Comparison of ENCODE assay signal across 17 cellular contexts in the genomic region with DNA sequence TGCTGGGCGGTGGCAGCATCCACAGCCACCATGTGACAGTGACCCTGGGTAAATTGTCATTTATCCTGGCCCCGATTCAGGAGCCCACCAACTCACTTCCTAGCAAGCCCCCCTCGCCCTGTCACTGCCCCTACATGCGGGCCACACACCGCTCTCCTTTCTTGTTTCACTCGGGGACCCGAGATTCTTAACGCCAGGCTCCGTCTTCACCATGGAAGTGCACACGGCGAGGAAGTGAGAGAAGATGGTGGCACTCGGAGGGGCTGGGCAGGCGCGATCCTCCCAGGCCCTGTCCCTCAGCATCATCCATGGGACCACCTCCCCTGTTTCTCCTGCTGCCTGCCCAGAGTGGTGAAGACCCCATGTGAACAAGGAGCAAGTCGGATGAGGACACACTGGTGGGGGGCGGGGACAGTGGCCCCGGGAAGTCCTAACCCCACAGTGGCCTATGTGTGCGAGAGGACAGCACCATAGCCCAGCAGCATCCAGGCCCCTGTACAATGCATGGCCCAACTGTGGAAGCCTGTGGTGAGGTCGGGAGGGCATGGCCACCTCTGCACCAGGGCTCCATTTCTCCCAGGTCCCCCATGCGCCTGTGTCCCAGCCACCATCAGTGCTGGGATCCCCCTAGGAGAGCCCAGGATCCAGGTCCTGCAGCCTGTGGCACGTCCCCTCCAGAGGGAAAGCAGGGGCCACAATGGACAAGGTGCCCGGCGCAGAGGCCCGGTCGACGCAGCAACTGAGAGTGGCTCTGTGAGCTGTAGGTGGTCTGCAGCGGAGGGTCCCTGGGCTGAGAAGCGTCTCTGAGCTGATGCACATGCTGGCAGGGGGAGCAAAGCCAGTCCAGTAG.
DNase-seq lines count a peak whose midpoint lies in the region; ATAC-seq, FAIRE-seq and TF ChIP-seq lines count a peak whose summit lies in the region.
"Had no signal": no experiment of that assay in that cellular context is flagged by ENCODE, and none has a peak within 500 bp of the region (broad histone marks: within the 10 kb centered on the region; RNA-seq: fewer than 3 reads in every experiment).

No MANE protein-coding gene starts in this region.

- TF ChIP-seq CTCF in natural killer cell (IDR thresholded peaks at IDR 0.05) (no peak), kidney (IDR thresholded peaks at IDR 0.05; ENCODE audit: borderline replicate concordance, extremely low read depth, insufficient read depth) (no peak)

- FAIRE-seq in kidney (lab: Jason Lieb, UNC), result no peak

- H3K36me3 ChIP-seq in kidney (ENCODE audit: control insufficient read depth in 1 of 2, insufficient read depth in 2 of 2, low read length in 2 of 2), result no peaks in the 10 kb centered on the region
- H3K36me3 ChIP-seq: BE2C had no signal

- peaks cover 5 to 8% of the 10 kb centered on the region in 2 donors for H3K4me1 Mint-ChIP-seq in natural killer cell treated with Interleukin-12 subunit alpha and Interleukin-12 subunit beta and Interleukin-15 and Interleukin-18, amount 100 ng/mL, for 72 hours (ENCODE audit: low read depth in 2 of 2)
- peaks cover 5 to 33% of the 10 kb centered on the region in 2 donors for H3K4me1 Mint-ChIP-seq in natural killer cell
- H3K4me1 Mint-ChIP-seq: IgD-negative memory B cell had no signal

- peak in 1 of 2 donors; percentile 21 for ATAC-seq in natural killer cell treated with Interleukin-12 subunit alpha and Interleukin-12 subunit beta and Interleukin-15 and Interleukin-18, amount 100 ng/mL, for 72 hours
- ATAC-seq in natural killer cell, result no peak
- ATAC-seq in sciatic nerve, result no peak
- ATAC-seq in GM21619 (IDR thresholded peaks at IDR 0.05; ENCODE audit: unreplicated experiment), result no peak
- ATAC-seq in HG02678 (IDR thresholded peaks at IDR 0.05; ENCODE audit: unreplicated experiment), result no peak
- ATAC-seq: CD8-positive, alpha-beta T cell; Panc1 had no signal

- no peaks in the 10 kb centered on the region for H3K4me1 ChIP-seq in kidney (ENCODE audit: control insufficient read depth in 1 of 2, insufficient read depth in 1 of 2, low read depth in 1 of 2, low read length in 2 of 2)
- H3K4me1 ChIP-seq: BE2C had no signal

- intact Hi-C loops in natural killer cell (cut with micrococcal nuclease), result no loop called here
- intact Hi-C loops in kidney (cut with DNase I), result no loop called here
- intact Hi-C loops in sciatic nerve (cut with DNase I), result no loop called here

- H3K9ac ChIP-seq in kidney (ENCODE audit: low read length in 2 of 2), result no peak overlapping the region

- no peaks in the 10 kb centered on the region for H3K9me3 ChIP-seq in kidney (ENCODE audit: control insufficient read depth in 1 of 2, low read length in 2 of 2)
- H3K9me3 ChIP-seq: BE2C had no signal

- H3K4me3 Mint-ChIP-seq in natural killer cell treated with Interleukin-12 subunit alpha and Interleukin-12 subunit beta and Interleukin-15 and Interleukin-18, amount 100 ng/mL, for 72 hours, result no peak overlapping the region
- no peak overlapping the region for H3K4me3 Mint-ChIP-seq in natural killer cell
- H3K4me3 Mint-ChIP-seq: CD8-positive, alpha-beta T cell; IgD-negative memory B cell had no signal

- H3K27me3 Mint-ChIP-seq in natural killer cell treated with Interleukin-12 subunit alpha and Interleukin-12 subunit beta and Interleukin-15 and Interleukin-18, amount 100 ng/mL, for 72 hours, result no peaks in the 10 kb centered on the region
- H3K27me3 Mint-ChIP-seq in natural killer cell (ENCODE audit: low read depth in 2 of 2), result no peaks in the 10 kb centered on the region
- H3K27me3 Mint-ChIP-seq: IgD-negative memory B cell had no signal

- no peak overlapping the region for H3K27ac Mint-ChIP-seq in natural killer cell treated with Interleukin-12 subunit alpha and Interleukin-12 subunit beta and Interleukin-15 and Interleukin-18, amount 100 ng/mL, for 72 hours
- no peak overlapping the region for H3K27ac Mint-ChIP-seq in natural killer cell
- H3K27ac Mint-ChIP-seq: CD8-positive, alpha-beta T cell; IgD-negative memory B cell had no signal

- DNase-seq in natural killer cell treated with Interleukin-12 subunit alpha and Interleukin-12 subunit beta and Interleukin-15 and Interleukin-18, amount 100 ng/mL, for 72 hours (ENCODE audit: low spot score), result peak; percentile 34
- DNase-seq in natural killer cell, result no peak
- peak; percentile 41 for DNase-seq in kidney
- peak; percentile 41 for DNase-seq in sciatic nerve (ENCODE audit: low spot score)
- no peak for DNase-seq in Kasumi-1 (lab: John Stamatoyannopoulos, UW)
- DNase-seq: BE2C; CD8-positive, alpha-beta T cell; MV-4-11; NCI-H1417 treated with DMSO at 0.1 percent for 48 hours; NCI-H2029; NCI-H2171 treated with DMSO at 0.1 percent for 48 hours; NCI-H774; SHP77 treated with DMSO at 0.1 percent for 48 hours had no signal

- no peaks in the 10 kb centered on the region for H3K9me3 Mint-ChIP-seq in natural killer cell treated with Interleukin-12 subunit alpha and Interleukin-12 subunit beta and Interleukin-15 and Interleukin-18, amount 100 ng/mL, for 72 hours
- no peaks in the 10 kb centered on the region for H3K9me3 Mint-ChIP-seq in natural killer cell

- H3K36me3 Mint-ChIP-seq in natural killer cell treated with Interleukin-12 subunit alpha and Interleukin-12 subunit beta and Interleukin-15 and Interleukin-18, amount 100 ng/mL, for 72 hours, result no peaks in the 10 kb centered on the region
- no peaks in the 10 kb centered on the region for H3K36me3 Mint-ChIP-seq in natural killer cell

- no peak overlapping the region for H3K4me3 ChIP-seq in kidney (ENCODE audit: low read length in 2 of 2)

- H3K27ac ChIP-seq in kidney (ENCODE audit: low read depth in 2 of 2, low read length in 2 of 2), result no peak overlapping the region

Comparison
In these comparisons a context has a peak if more than half of its experiments do, and no peak if none do; other contexts are left out.
1. DNase-seq: peak in natural killer cell treated with Interleukin-12 subunit alpha and Interleukin-12 subunit beta and Interleukin-15 and Interleukin-18, amount 100 ng/mL, for 72 hours (single experiment), kidney (single experiment) and sciatic nerve (single experiment); none in natural killer cell (single experiment) and Kasumi-1 (0 of 2).